8 cellular contexts compared by ENCODE assay signal in the genomic region with DNA sequence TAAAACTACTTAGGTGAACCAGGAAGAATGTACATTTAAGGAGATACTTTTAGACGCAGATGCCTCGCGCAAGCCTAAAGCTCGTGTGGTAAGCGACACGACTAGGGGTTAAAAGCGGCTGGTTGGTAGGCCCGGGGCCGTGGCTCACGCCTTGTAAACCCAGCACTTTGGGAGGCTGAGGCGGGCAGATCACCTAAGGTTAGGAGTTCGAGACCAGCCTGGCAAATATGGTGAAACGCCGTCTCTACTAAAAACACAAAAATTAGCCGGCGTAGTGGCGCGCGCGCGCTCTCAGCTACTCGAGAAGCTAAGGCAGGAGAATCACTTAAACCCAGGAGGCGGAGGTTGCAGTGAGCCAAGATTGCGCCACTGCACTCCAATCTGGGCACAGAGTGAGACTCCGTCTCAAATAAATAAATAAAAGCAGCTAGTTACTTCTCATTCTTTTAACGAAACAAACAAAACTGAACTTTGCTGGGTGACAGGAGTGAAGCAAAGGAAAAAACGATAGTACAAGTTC. TPM values are rescaled to one million over a fixed set of nuclear protein-coding genes. Genes with fewer than 3 reads are reported as not detected.
A peak's percentile ranks its signal among the peaks of the same experiment; 100 is the strongest.
DNase-seq lines count a peak whose midpoint lies in the region; ATAC-seq, FAIRE-seq and TF ChIP-seq lines count a peak whose summit lies in the region.

No MANE protein-coding gene starts in this region.

- no peak overlapping the region for H2AK5ac ChIP-seq in H9 (ENCODE audit: insufficient read length, low read length)

- H3K27me3 Mint-ChIP-seq in H9 (ENCODE audit: low read depth), result no peaks in the 10 kb centered on the region

- no peak overlapping the region for H3K14ac ChIP-seq in H9 (ENCODE audit: insufficient read depth, low read length)

- no peak overlapping the region for H2BK20ac ChIP-seq in H9 (ENCODE audit: low read depth, low read length, poor library complexity, severe bottlenecking)

- no peak overlapping the region for H3K23ac ChIP-seq in H9 (ENCODE audit: insufficient read length, low read depth, low read length)

- no peak overlapping the region for H3K27ac ChIP-seq in H9 (ENCODE audit: insufficient read length, low read depth, low read length)
- H3K27ac ChIP-seq in SU-DHL-6 (ENCODE audit: low read depth, low read length), result peak overlapping the region; percentile 88
- peak overlapping the region; percentile 17 to 97 (median 94) for H3K27ac ChIP-seq in spleen

- no CpG with 5 or more reads among the region's 27 CpGs for WGBS in H9 (ENCODE audit: extremely low coverage, insufficient read length, low lambda C conversion rate)
- 7 to 19% (median 10%) methylated on average over 27 of the region's 27 CpGs for WGBS in spleen, 5 donors

- no peak for FAIRE-seq in bronchial epithelial cell (lab: Jason Lieb, UNC)

- H3K4me2 ChIP-seq in H9 (ENCODE audit: insufficient read depth, insufficient read length, low read length) (peak overlapping the region; percentile 80), SU-DHL-6 (ENCODE audit: low read depth, low read length, poor library complexity, severe bottlenecking) (peak overlapping the region; percentile 95)

- no peak overlapping the region for H4K8ac ChIP-seq in H9 (replicated peaks; ENCODE audit: insufficient read length, low read depth, low read length)

- ATAC-seq in HG02610 (IDR thresholded peaks at IDR 0.05; ENCODE audit: unreplicated experiment), result no peak
- no peak for ATAC-seq in HG02623 (IDR thresholded peaks at IDR 0.05; ENCODE audit: unreplicated experiment)
- ATAC-seq in GM18505 (IDR thresholded peaks at IDR 0.05; ENCODE audit: unreplicated experiment), result no peak

- no peak overlapping the region for H4K5ac ChIP-seq in H9 (ENCODE audit: insufficient read length, low read depth, low read length)

- peaks cover 0 to 1% of the 10 kb centered on the region in 2 experiments; a peak in 2 of 5 replicates for H3K9me3 Mint-ChIP-seq in H9

- H3K9ac ChIP-seq in H9 (ENCODE audit: extremely low read depth, insufficient read length, low read length) (peak overlapping the region; percentile 97), SU-DHL-6 (ENCODE audit: low read length) (peak overlapping the region; percentile 94)

- H2BK15ac ChIP-seq in H9 (ENCODE audit: low read depth, low read length), result no peak overlapping the region

- H3K4me1 ChIP-seq in H9 (ENCODE audit: insufficient read depth, low read length) (no peaks in the 10 kb centered on the region), spleen (peaks cover 20 to 84% (median 55%) of the 10 kb centered on the region in 6 donors)

- H3K79me2 ChIP-seq in H9 (ENCODE audit: insufficient read depth, low read length) (peaks cover 26% of the 10 kb centered on the region; the same call in 1 of the 2 replicates), SU-DHL-6 (ENCODE audit: insufficient read depth, low read length) (peaks cover 95% of the 10 kb centered on the region)

- H2AFZ ChIP-seq in H9 (ENCODE audit: low read length) (no peak overlapping the region), SU-DHL-6 (ENCODE audit: low read depth, low read length, severe bottlenecking) (no peak overlapping the region)

- H3K9me3 ChIP-seq in H9 (ENCODE audit: control insufficient read depth, low read depth, low read length) (no peaks in the 10 kb centered on the region), SU-DHL-6 (ENCODE audit: insufficient read depth, low read length) (no peaks in the 10 kb centered on the region), spleen (no peaks in the 10 kb centered on the region)

- H4K20me1 ChIP-seq in H9 (ENCODE audit: control insufficient read depth, insufficient read depth, insufficient read length) (no peaks in the 10 kb centered on the region), SU-DHL-6 (ENCODE audit: low read depth, low read length) (0 out of 2 replicates have a peak, but pooled peaks cover 6% of the 10 kb centered on the region)

- peaks cover 12% of the 10 kb centered on the region for H3K79me1 ChIP-seq in H9 (ENCODE audit: insufficient read depth, low read depth, low read length, poor library complexity, severe bottlenecking)

- H2BK5ac ChIP-seq in H9 (ENCODE audit: insufficient read length, low read length), result no peak overlapping the region

- H3K4me3 ChIP-seq in SU-DHL-6 (ENCODE audit: insufficient read depth, low read length, poor library complexity, severe bottlenecking), result peak overlapping the region; percentile 88
- peak overlapping the region; percentile 75 for H3K4me3 ChIP-seq in bronchial epithelial cell (ENCODE audit: low read depth, low read length)
- peak overlapping the region; percentile 77 to 100 (median 94) for H3K4me3 ChIP-seq in spleen

- H3K36me3 ChIP-seq in SU-DHL-6 (ENCODE audit: low read length), result peaks cover 9% of the 10 kb centered on the region
- H3K36me3 ChIP-seq in bronchial epithelial cell (ENCODE audit: control insufficient read depth, insufficient read depth, low read length), result peaks cover 5% of the 10 kb centered on the region
- peaks cover 0 to 36% (median 9%) of the 10 kb centered on the region in 6 donors for H3K36me3 ChIP-seq in spleen

- no peak overlapping the region for H3T11ph ChIP-seq in H9 (ENCODE audit: low read length)

- H3K4ac ChIP-seq in H9 (ENCODE audit: low read depth, low read length), result no peak overlapping the region

- H3K4me1 Mint-ChIP-seq in H9, result peaks cover 6 to 19% of the 10 kb centered on the region in 2 experiments

- H2BK120ac ChIP-seq in H9 (ENCODE audit: low read depth, low read length, poor library complexity, severe bottlenecking), result no peak overlapping the region

- no peaks in the 10 kb centered on the region for H3K9me2 ChIP-seq in SU-DHL-6 (replicated peaks; ENCODE audit: insufficient read depth, low read length)

- DNase-seq in H9 (no peak), bronchial epithelial cell (ENCODE audit: low read depth) (peak; percentile 23), iris pigment epithelial cell (ENCODE audit: low read depth) (peak; percentile 58), spleen (peak; percentile 82)

- H3K27ac Mint-ChIP-seq in H9, result peak overlapping the region in 2 of 3 experiments; percentile 98 to 99; a peak in 3 of 7 replicates

- H2BK12ac ChIP-seq in H9 (ENCODE audit: insufficient read length, low read depth, low read length), result no peak overlapping the region

- peaks cover 4% of the 10 kb centered on the region for H3K23me2 ChIP-seq in H9 (ENCODE audit: insufficient read length, low read depth, low read length, poor library complexity, severe bottlenecking)

- TF ChIP-seq POLR2A in spleen (IDR thresholded peaks at IDR 0.05), result no peak
- TF ChIP-seq POLR2A in GM18505 (IDR thresholded peaks at IDR 0.05; ENCODE audit: borderline replicate concordance, extremely low read depth, insufficient read depth, insufficient read length), result no peak

- H3K36me3 Mint-ChIP-seq in H9 (ENCODE audit: insufficient read depth in 1 of 3, low read depth in 3 of 3), result peaks cover 10 to 21% (median 20%) of the 10 kb centered on the region in 3 experiments; a peak in 6 of 7 replicates

- no peak overlapping the region for H3K56ac ChIP-seq in H9 (ENCODE audit: insufficient read length, low read depth, low read length)

- no peaks in the 10 kb centered on the region for H3K27me3 ChIP-seq in H9 (ENCODE audit: insufficient read depth, low read length)
- H3K27me3 ChIP-seq in SU-DHL-6 (ENCODE audit: low read length), result no peaks in the 10 kb centered on the region
- no peaks in the 10 kb centered on the region for H3K27me3 ChIP-seq in bronchial epithelial cell (ENCODE audit: control insufficient read depth, insufficient read depth, low read length)
- H3K27me3 ChIP-seq in spleen (replicated peaks in 1 of 7), result no peaks in the 10 kb centered on the region

- TF ChIP-seq CTCF in H9 (conservative IDR thresholded peaks at IDR 0.05) (no peak), SU-DHL-6 (IDR thresholded peaks at IDR 0.05; ENCODE audit: insufficient read depth, low read length, poor library complexity, severe bottlenecking) (no peak), bronchial epithelial cell (IDR thresholded peaks at IDR 0.05; ENCODE audit: insufficient read depth, low read length, severe bottlenecking) (no peak), spleen (IDR thresholded peaks at IDR 0.05 in 8 of 11, conservative IDR thresholded peaks at IDR 0.05 in 3 of 11) (no peak)

- H3K4me3 Mint-ChIP-seq in H9, result peak overlapping the region; percentile 89 to 94

- H4K91ac ChIP-seq in H9 (ENCODE audit: insufficient read length, low read depth, low read length), result no peak overlapping the region

- H3K18ac ChIP-seq in H9 (ENCODE audit: insufficient read length, low read depth, low read length), result no peak overlapping the region

- intact Hi-C loops in spleen (cut with DNase I; ENCODE audit: low total_unique reads), result no loop called here

- peaks cover 8% of the 10 kb centered on the region; the same call in 1 of the 2 replicates for H3F3A ChIP-seq in SU-DHL-6 (ENCODE audit: insufficient read depth)

RNA-seq across cellular contexts. Expression of gene NUDT5, which starts 0.9 kb away (rescaled TPM):
- 109 and 117 TPM in 2 replicates for total RNA-seq in H9 (2021)
- total RNA-seq in bronchial epithelial cell, result 51.2 and 68.4 TPM in 2 replicates
- 10 to 100 TPM; 33.5 to 63.4 (median 44.7) TPM for total RNA-seq in spleen
- polyA plus RNA-seq in spleen, result 10 to 100 TPM; 32.5 to 44.3 (median 36.9) TPM

RNA-seq across cellular contexts. Expression of gene CDC123, which starts 1.2 kb away (rescaled TPM):
- 154 and 159 TPM in 2 replicates for total RNA-seq in H9 (2021)
- 88.5 and 106 TPM in 2 replicates for total RNA-seq in bronchial epithelial cell
- 10 to 100 TPM; 52.7 to 93.8 (median 67.8) TPM for total RNA-seq in spleen
- 10 to 100 TPM; 38.8 to 54.6 (median 47.1) TPM for polyA plus RNA-seq in spleen
